In the genomic region with DNA sequence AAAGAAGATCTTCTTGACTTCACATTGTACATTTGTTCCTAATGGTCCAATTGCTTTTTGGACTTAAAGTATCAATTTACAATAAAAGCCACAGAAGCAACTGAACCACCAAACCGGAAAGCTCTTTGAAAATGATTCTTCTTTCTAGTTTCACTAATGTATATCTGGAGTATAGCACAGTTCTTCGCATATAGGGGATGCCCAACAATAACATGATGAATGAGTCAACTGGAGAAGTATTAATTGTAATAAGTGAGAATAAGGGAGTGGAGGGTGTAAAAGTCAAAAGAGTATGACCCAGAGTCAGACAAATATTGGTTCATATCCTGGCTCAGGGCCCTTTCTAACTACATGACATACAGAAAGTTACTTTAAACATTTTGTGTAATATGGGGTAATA, we compare ENCODE assay signal across 18 cellular contexts.
DNase-seq lines count a peak whose midpoint lies in the region; ATAC-seq lines count a peak whose summit lies in the region.
"Had no signal": no experiment of that assay in that cellular context is flagged by ENCODE, and none has a peak within 500 bp of the region (broad histone marks: within the 10 kb centered on the region; RNA-seq: fewer than 3 reads in every experiment).

No MANE protein-coding gene starts in this region.

- H3K27me3 Mint-ChIP-seq in activated naive CD8-positive, alpha-beta T cell treated with anti-CD3 and anti-CD28 coated beads for 36 hours: no peaks in the 10 kb centered on the region
- H3K27me3 Mint-ChIP-seq: effector memory CD8-positive, alpha-beta T cell; naive thymus-derived CD4-positive, alpha-beta T cell had no signal

- H3K4me1 Mint-ChIP-seq in activated naive CD8-positive, alpha-beta T cell treated with anti-CD3 and anti-CD28 coated beads for 36 hours: peaks cover 44% of the 10 kb centered on the region

- no peaks in the 10 kb centered on the region for H3K9me3 Mint-ChIP-seq in activated naive CD8-positive, alpha-beta T cell treated with anti-CD3 and anti-CD28 coated beads for 36 hours
- H3K9me3 Mint-ChIP-seq: effector memory CD8-positive, alpha-beta T cell; naive thymus-derived CD4-positive, alpha-beta T cell had no signal

- peaks cover 9% of the 10 kb centered on the region for H3K36me3 Mint-ChIP-seq in activated naive CD8-positive, alpha-beta T cell treated with anti-CD3 and anti-CD28 coated beads for 36 hours

- no peak for DNase-seq in activated naive CD8-positive, alpha-beta T cell treated with anti-CD3 and anti-CD28 coated beads for 36 hours
- DNase-seq in NCI-H2196 treated with DMSO at 0.1 percent for 48 hours (lab: John Stamatoyannopoulos, UW; ENCODE audit: unreplicated experiment): no peak
- DNase-seq in stimulated activated naive CD4-positive, alpha-beta T cell (lab: John Stamatoyannopoulos, UW): no peak
- DNase-seq: activated CD4-positive, alpha-beta T cell treated with anti-CD3 and anti-CD28 coated beads, Interleukin-2, amount 50 U/mL, for 48 hours; activated naive CD4-positive, alpha-beta T cell; C1 segment of cervical spinal cord; effector memory CD8-positive, alpha-beta T cell; lower lobe of right lung; naive thymus-derived CD4-positive, alpha-beta T cell; NCI-H1092; NCI-H2171 treated with DMSO at 0.1 percent for 48 hours; SIG-M5; stimulated activated CD4-positive, alpha-beta T cell treated with anti-CD3 and anti-CD28 coated beads, Interleukin-1b, Interleukin-23, amount 100 ng/mL, for 48 hours; T1000 had no signal

- ATAC-seq in GM18502 (IDR thresholded peaks at IDR 0.05; ENCODE audit: poor library complexity, unreplicated experiment) (peak; percentile 80), GM19452 (IDR thresholded peaks at IDR 0.05; ENCODE audit: unreplicated experiment) (peak; percentile 69), HG02970 (IDR thresholded peaks at IDR 0.05; ENCODE audit: low FRiP score, unreplicated experiment) (peak; percentile 82), HG03045 (IDR thresholded peaks at IDR 0.05; ENCODE audit: unreplicated experiment) (no peak)
- ATAC-seq: effector memory CD8-positive, alpha-beta T cell; lower lobe of right lung; naive thymus-derived CD4-positive, alpha-beta T cell had no signal

- H3K27ac Mint-ChIP-seq in activated naive CD8-positive, alpha-beta T cell treated with anti-CD3 and anti-CD28 coated beads for 36 hours: no peak overlapping the region

- H3K4me3 Mint-ChIP-seq in activated naive CD8-positive, alpha-beta T cell treated with anti-CD3 and anti-CD28 coated beads for 36 hours: peak overlapping the region; percentile 4
